In the genomic region with DNA sequence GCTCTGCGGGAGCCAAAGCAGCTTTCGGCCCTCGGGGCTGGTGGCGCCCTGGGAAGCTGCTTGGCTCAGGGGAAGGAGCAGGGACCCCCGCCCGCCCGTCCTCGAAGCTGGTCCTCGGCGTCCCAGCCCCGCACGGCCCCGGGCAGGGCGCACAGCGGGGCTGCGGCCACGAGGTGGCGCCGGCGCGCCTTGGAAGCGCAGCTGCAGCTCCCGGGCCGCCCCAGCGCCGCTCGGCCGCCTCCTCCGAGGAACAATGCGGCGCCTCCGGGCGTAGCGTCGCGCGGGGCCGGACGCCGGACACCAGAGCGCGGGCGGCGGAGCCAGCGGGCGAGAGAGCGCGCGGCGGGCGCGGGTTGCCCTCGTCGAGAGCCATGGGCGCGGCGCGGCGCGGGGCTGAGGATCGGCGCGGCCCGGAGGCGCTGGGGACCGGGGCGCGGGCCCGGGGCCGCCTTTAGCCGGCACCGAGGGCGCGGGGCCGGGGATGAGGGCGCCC, we compare ENCODE assay signal across 8 cellular contexts. TPM values are rescaled to one million over a fixed set of nuclear protein-coding genes. Genes with fewer than 3 reads are reported as not detected.
A peak's percentile ranks its signal among the peaks of the same experiment; 100 is the strongest.
DNase-seq lines count a peak whose midpoint lies in the region; ATAC-seq and TF ChIP-seq lines count a peak whose summit lies in the region.

A gene with protein sequence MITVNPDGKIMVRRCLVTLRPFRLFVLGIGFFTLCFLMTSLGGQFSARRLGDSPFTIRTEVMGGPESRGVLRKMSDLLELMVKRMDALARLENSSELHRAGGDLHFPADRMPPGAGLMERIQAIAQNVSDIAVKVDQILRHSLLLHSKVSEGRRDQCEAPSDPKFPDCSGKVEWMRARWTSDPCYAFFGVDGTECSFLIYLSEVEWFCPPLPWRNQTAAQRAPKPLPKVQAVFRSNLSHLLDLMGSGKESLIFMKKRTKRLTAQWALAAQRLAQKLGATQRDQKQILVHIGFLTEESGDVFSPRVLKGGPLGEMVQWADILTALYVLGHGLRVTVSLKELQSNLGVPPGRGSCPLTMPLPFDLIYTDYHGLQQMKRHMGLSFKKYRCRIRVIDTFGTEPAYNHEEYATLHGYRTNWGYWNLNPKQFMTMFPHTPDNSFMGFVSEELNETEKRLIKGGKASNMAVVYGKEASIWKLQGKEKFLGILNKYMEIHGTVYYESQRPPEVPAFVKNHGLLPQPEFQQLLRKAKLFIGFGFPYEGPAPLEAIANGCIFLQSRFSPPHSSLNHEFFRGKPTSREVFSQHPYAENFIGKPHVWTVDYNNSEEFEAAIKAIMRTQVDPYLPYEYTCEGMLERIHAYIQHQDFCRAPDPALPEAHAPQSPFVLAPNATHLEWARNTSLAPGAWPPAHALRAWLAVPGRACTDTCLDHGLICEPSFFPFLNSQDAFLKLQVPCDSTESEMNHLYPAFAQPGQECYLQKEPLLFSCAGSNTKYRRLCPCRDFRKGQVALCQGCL (plus strand): TSS at position 229 of the 493 bp plus-strand sequence. CDS start 626 bp downstream, outside the sequence.

- TF ChIP-seq RAD21 in SK-N-SH (IDR thresholded peaks at IDR 0.05; ENCODE audit: low read length), result peak; percentile 93

- DNase-seq in ACHN, result peak; percentile 88
- peak; percentile 46 for DNase-seq in Jurkat, Clone E6-1 (ENCODE audit: low read depth, low spot score)
- DNase-seq in SK-N-SH, result peak; percentile 100
- DNase-seq in Right ventricle myocardium superior, result peak; percentile 88
- peak; percentile 91 for DNase-seq in posterior vena cava (ENCODE audit: low spot score)
- DNase-seq in tibial nerve (ENCODE audit: low spot score in 2 of 2), result peak; percentile 40 to 51

- H3K79me2 ChIP-seq in SK-N-SH (ENCODE audit: insufficient read depth), result peaks cover 26% of the 10 kb centered on the region

- H3K4me3 Mint-ChIP-seq in activated naive CD8-positive, alpha-beta T cell, result peak within 1 kb of the TSS; percentile 82

- peaks cover 9% of the 10 kb centered on the region for H3K4me1 Mint-ChIP-seq in activated naive CD8-positive, alpha-beta T cell (ENCODE audit: low read depth)

- TF ChIP-seq POLR2A in GM18505 (IDR thresholded peaks at IDR 0.05; ENCODE audit: borderline replicate concordance, extremely low read depth, insufficient read depth, insufficient read length), result no peak
- no peak for TF ChIP-seq POLR2A in tibial nerve (IDR thresholded peaks at IDR 0.05)

- H3K36me3 Mint-ChIP-seq in activated naive CD8-positive, alpha-beta T cell, result no peaks in the 10 kb centered on the region

- peak within 1 kb of the TSS; percentile 15 for H3K4me3 ChIP-seq in Jurkat, Clone E6-1 (ENCODE audit: low read length)
- H3K4me3 ChIP-seq in SK-N-SH (ENCODE audit: low read depth in 2 of 2, low read length in 1 of 2), result peak within 1 kb of the TSS; percentile 56 to 74
- H3K4me3 ChIP-seq in tibial nerve, result peak within 1 kb of the TSS in 3 of 4 donors; percentile 14 to 52 (median 22)

- H3K27ac ChIP-seq in SK-N-SH (ENCODE audit: low read depth in 2 of 2, low read length in 1 of 2), result peak within 1 kb of the TSS in 1 of 2 experiments; percentile 60; a peak in 2 of 4 replicates
- no peak within 1 kb of the TSS for H3K27ac ChIP-seq in tibial nerve

- peaks cover 10% of the 10 kb centered on the region for H3K27me3 Mint-ChIP-seq in activated naive CD8-positive, alpha-beta T cell

- H3K9me3 ChIP-seq in SK-N-SH (no peaks in the 10 kb centered on the region), tibial nerve (no peaks in the 10 kb centered on the region)

- TF ChIP-seq CTCF in SK-N-SH (IDR thresholded peaks at IDR 0.05) (peak; percentile 80), tibial nerve (IDR thresholded peaks at IDR 0.05) (peak; percentile 80 to 98 (median 96))

- peak within 1 kb of the TSS; percentile 75 for H3K4me2 ChIP-seq in SK-N-SH

- no peak within 1 kb of the TSS for H3K27ac Mint-ChIP-seq in activated naive CD8-positive, alpha-beta T cell

- CTCF ChIA-PET in SK-N-SH (lab: Yijun Ruan, JAX), result interaction anchor here (0.5 to 12.2 kb wide), 107 partner anchors 10 to 437 kb away, joined by 3 to 594 read pairs (median 5); a partner anchor contains a TSS

- no peaks in the 10 kb centered on the region for H4K20me1 ChIP-seq in SK-N-SH (ENCODE audit: insufficient read depth)

- TF ChIP-seq EP300 in SK-N-SH (IDR thresholded peaks at IDR 0.05; ENCODE audit: borderline replicate concordance in 1 of 2, low read depth in 1 of 2, low read length in 1 of 2) (no peak; a peak in 1 of 4 replicates), tibial nerve (IDR thresholded peaks at IDR 0.05) (no peak)

- H3K9me3 Mint-ChIP-seq in activated naive CD8-positive, alpha-beta T cell (ENCODE audit: low read depth), result no peaks in the 10 kb centered on the region

- ATAC-seq in GM18505 (IDR thresholded peaks at IDR 0.05; ENCODE audit: unreplicated experiment), result peak; percentile 64
- ATAC-seq in Right ventricle myocardium superior (ENCODE audit: poor library complexity), result peak; percentile 99

- H2AFZ ChIP-seq in SK-N-SH (ENCODE audit: low read depth), result peak within 1 kb of the TSS; percentile 83

- H3K36me3 ChIP-seq in SK-N-SH (replicated peaks in 1 of 2; ENCODE audit: control insufficient read depth in 1 of 2, insufficient read depth in 2 of 2, low read length in 1 of 2) (no peaks in the 10 kb centered on the region), tibial nerve (no peaks in the 10 kb centered on the region)

- H3K27me3 ChIP-seq in SK-N-SH (ENCODE audit: insufficient read depth) (no peaks in the 10 kb centered on the region), tibial nerve (peaks cover 0 to 47% of the 10 kb centered on the region in 2 donors)

- H3K9me2 ChIP-seq in SK-N-SH, result no peaks in the 10 kb centered on the region

- peaks cover 37% of the 10 kb centered on the region for H3F3A ChIP-seq in SK-N-SH (replicated peaks; ENCODE audit: insufficient read depth)

- WGBS in SK-N-SH (ENCODE audit: low lambda C conversion rate), result 5% methylated on average over 12 of the region's 76 CpGs
- 0 to 1% methylated on average over 12 to 54 of the region's 76 CpGs for WGBS in tibial nerve, 2 donors

- H3K4me1 ChIP-seq in SK-N-SH (ENCODE audit: control insufficient read depth in 1 of 2, insufficient read depth in 2 of 2, low read depth in 1 of 2, low read length in 1 of 2), result peaks cover 17 to 36% of the 10 kb centered on the region in 2 experiments; a peak in 3 of 4 replicates
- H3K4me1 ChIP-seq in tibial nerve, result peaks cover 0 to 24% (median 7%) of the 10 kb centered on the region in 4 donors

- POLR2A ChIA-PET in SK-N-SH (lab: Yijun Ruan, JAX), result interaction anchor here (0.8 to 1.8 kb wide), 12 partner anchors 13 to 220 kb away, joined by 3 to 8 read pairs (median 4); a partner anchor contains a TSS

- peak within 1 kb of the TSS; percentile 67 for H3K9ac ChIP-seq in SK-N-SH

- in situ Hi-C loops in ACHN (cut with HindIII; ENCODE audit: low pct_ligation_motif_present, low pct_unique_long_range_greater_than_20kb, low sequenced_read_pairs), result no loop called here

- intact Hi-C loops in Right ventricle myocardium superior (cut with DNase I), result loop anchor here (5.0 to 10.0 kb wide), 2 partner anchors 189 to 377 kb away; no protein-coding TSS in a partner anchor
- intact Hi-C loops in posterior vena cava (cut with DNase I), result loop anchor here (5.0 kb wide), 1 partner anchor 189 kb away; no protein-coding TSS in a partner anchor

TF ChIP-seq in SK-N-SH, 30 proteins besides CTCF, POLR2A, EP300 and RAD21 (continues in another document):
- TF ChIP-seq SMC3 (IDR thresholded peaks at IDR 0.05; ENCODE audit: low read depth, low read length), result peak; percentile 98
- TF ChIP-seq, protein P1, sequence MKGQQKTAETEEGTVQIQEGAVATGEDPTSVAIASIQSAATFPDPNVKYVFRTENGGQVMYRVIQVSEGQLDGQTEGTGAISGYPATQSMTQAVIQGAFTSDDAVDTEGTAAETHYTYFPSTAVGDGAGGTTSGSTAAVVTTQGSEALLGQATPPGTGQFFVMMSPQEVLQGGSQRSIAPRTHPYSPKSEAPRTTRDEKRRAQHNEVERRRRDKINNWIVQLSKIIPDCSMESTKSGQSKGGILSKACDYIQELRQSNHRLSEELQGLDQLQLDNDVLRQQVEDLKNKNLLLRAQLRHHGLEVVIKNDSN (IDR thresholded peaks at IDR 0.05; ENCODE audit: borderline replicate concordance, low read depth), result no peak
- no peak for TF ChIP-seq FOSL2 (IDR thresholded peaks at IDR 0.05; ENCODE audit: borderline replicate concordance, low read depth)
- TF ChIP-seq, protein P2, sequence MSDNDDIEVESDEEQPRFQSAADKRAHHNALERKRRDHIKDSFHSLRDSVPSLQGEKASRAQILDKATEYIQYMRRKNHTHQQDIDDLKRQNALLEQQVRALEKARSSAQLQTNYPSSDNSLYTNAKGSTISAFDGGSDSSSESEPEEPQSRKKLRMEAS (IDR thresholded peaks at IDR 0.05; ENCODE audit: low read depth), result peak; percentile 34; the same call in 1 of the 2 replicates
- TF ChIP-seq YY1 (IDR thresholded peaks at IDR 0.05; ENCODE audit: low read depth), result no peak
- TF ChIP-seq SIN3A (IDR thresholded peaks at IDR 0.05; ENCODE audit: borderline replicate concordance, low read depth, low read length), result peak; percentile 21; the same call in 1 of the 2 replicates
- peak; percentile 64; the same call in 1 of the 2 replicates for TF ChIP-seq RCOR1 (IDR thresholded peaks at IDR 0.05; ENCODE audit: low read length)
- TF ChIP-seq CHD2 (IDR thresholded peaks at IDR 0.05; ENCODE audit: low read length, partially characterized antibody), result peak; percentile 73
- TF ChIP-seq, protein P3, sequence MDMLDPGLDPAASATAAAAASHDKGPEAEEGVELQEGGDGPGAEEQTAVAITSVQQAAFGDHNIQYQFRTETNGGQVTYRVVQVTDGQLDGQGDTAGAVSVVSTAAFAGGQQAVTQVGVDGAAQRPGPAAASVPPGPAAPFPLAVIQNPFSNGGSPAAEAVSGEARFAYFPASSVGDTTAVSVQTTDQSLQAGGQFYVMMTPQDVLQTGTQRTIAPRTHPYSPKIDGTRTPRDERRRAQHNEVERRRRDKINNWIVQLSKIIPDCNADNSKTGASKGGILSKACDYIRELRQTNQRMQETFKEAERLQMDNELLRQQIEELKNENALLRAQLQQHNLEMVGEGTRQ (IDR thresholded peaks at IDR 0.05; ENCODE audit: borderline replicate concordance, low read depth, low read length), result no peak
- no peak for TF ChIP-seq MEF2A (IDR thresholded peaks at IDR 0.05; ENCODE audit: borderline replicate concordance, low read depth)
- no peak for TF ChIP-seq FOXM1 (IDR thresholded peaks at IDR 0.05; ENCODE audit: low read depth)

RNA-seq across cellular contexts. Expression of the gene that starts here (rescaled TPM):
- 5.3 TPM for polyA plus RNA-seq in Jurkat, Clone E6-1 (2012; ENCODE audit: insufficient read depth, insufficient read length)
- 10.3 and 13.8 TPM in 2 replicates for polyA plus RNA-seq in SK-N-SH (2012; rRNA removed)
- polyA plus RNA-seq in SK-N-SH (2012; cell fraction: cytosol; rRNA removed), result 4.1 and 7.1 TPM in 2 replicates
- polyA plus RNA-seq in SK-N-SH (2012; cell fraction: nucleus; rRNA removed), result 36.6 and 42.2 TPM in 2 replicates
- total RNA-seq in Right ventricle myocardium superior, result not detected
- total RNA-seq in posterior vena cava, result under 1 TPM; 0.19 to 0.88 TPM
- 1 to 10 TPM in 2 of 4 donors, under 1 TPM in 2; 0.78 to 1.5 (median 0.96) TPM for total RNA-seq in tibial nerve

Comparison
In these comparisons a context has a peak if more than half of its experiments do, and no peak if none do; other contexts are left out.
1. Peak in DNase-seq and ATAC-seq in Right ventricle myocardium superior; RNA of the gene not detected or under 1 TPM.
2. Peak in DNase-seq in posterior vena cava; RNA of the gene not detected or under 1 TPM.
3. DNase-seq: peak in every context shown above with its lines; median percentile 100 in SK-N-SH; 91 in posterior vena cava; 88 in ACHN; 88 in Right ventricle myocardium superior; 46 in Jurkat, Clone E6-1; 46 in tibial nerve.
4. H3K4me3 ChIP-seq: peak in every context shown above with its lines; median percentile 65 in SK-N-SH; 22 in tibial nerve; 15 in Jurkat, Clone E6-1.